ENCODE assay signal across 16 cellular contexts in the genomic region with DNA sequence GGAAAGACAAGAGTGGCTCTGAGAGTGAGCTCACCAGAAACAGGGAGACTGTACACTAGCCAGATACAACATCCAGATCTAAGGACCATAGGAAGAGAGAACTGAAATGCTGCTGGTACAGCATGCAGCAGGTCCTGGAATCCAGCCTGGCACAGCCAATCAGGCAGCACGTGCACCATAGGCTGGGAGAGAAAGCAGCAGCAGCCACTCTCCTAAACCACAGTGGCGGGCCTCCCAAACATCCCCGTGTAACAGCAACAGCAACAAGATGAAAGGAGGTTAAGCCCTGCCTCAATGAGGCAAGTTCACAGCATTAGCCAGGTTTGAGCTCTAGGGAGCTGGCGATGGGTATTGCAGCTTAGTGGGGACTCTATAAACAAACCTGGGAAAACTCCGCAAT.
"Had no signal": no experiment of that assay in that cellular context is flagged by ENCODE, and none has a peak within 500 bp of the region (broad histone marks: within the 10 kb centered on the region; RNA-seq: fewer than 3 reads in every experiment).

No MANE protein-coding gene starts in this region.

- H3K9me3 ChIP-seq: colonic mucosa, right atrium auricular region, suprapubic skin, thyroid gland, upper lobe of left lung, vagina had no signal

- DNase-seq: colonic mucosa; dermis blood vessel endothelial cell; effector CD4-positive, alpha-beta T cell; foreskin melanocyte; naive thymus-derived CD4-positive, alpha-beta T cell; nephron progenitor cell; posterior cingulate gyrus; stimulated activated CD4-positive, alpha-beta T cell treated with anti-CD3 and anti-CD28 coated beads, Interleukin-2, amount 100 ng/mL, for 48 hours; stimulated activated naive CD8-positive, alpha-beta T cell treated with anti-CD3 and anti-CD28 coated beads, Interleukin-15, Interleukin-2, amounts not matched to agents 100 U/mL and 50 U/mL, for 24 hours; thyroid gland; upper lobe of left lung had no signal

- H3K27me3 ChIP-seq: colonic mucosa, hepatocyte, right atrium auricular region, suprapubic skin, thyroid gland, upper lobe of left lung, vagina had no signal

- H3K4me3 Mint-ChIP-seq: naive thymus-derived CD4-positive, alpha-beta T cell; nephron progenitor cell had no signal

- H3K4me1 ChIP-seq: colonic mucosa, right atrium auricular region, suprapubic skin, thyroid gland, upper lobe of left lung, vagina had no signal

- H2AFZ ChIP-seq: hepatocyte had no signal

- H3K79me2 ChIP-seq: hepatocyte had no signal

- H3K4me3 ChIP-seq: colonic mucosa, hepatocyte, right atrium auricular region, smooth muscle cell, suprapubic skin, thyroid gland, upper lobe of left lung, vagina had no signal

- H3K36me3 ChIP-seq: colonic mucosa, right atrium auricular region, suprapubic skin, thyroid gland, upper lobe of left lung, vagina had no signal

- H3K9me3 Mint-ChIP-seq: nephron progenitor cell had no signal

- H3K27ac ChIP-seq: colonic mucosa, hepatocyte, right atrium auricular region, suprapubic skin, thyroid gland, upper lobe of left lung, vagina had no signal

- H3K36me3 Mint-ChIP-seq: naive thymus-derived CD4-positive, alpha-beta T cell had no signal

- H3K4me2 ChIP-seq: hepatocyte, smooth muscle cell had no signal

- H3K27ac Mint-ChIP-seq: naive thymus-derived CD4-positive, alpha-beta T cell had no signal
